22 cellular contexts compared by ENCODE assay signal in the genomic region with DNA sequence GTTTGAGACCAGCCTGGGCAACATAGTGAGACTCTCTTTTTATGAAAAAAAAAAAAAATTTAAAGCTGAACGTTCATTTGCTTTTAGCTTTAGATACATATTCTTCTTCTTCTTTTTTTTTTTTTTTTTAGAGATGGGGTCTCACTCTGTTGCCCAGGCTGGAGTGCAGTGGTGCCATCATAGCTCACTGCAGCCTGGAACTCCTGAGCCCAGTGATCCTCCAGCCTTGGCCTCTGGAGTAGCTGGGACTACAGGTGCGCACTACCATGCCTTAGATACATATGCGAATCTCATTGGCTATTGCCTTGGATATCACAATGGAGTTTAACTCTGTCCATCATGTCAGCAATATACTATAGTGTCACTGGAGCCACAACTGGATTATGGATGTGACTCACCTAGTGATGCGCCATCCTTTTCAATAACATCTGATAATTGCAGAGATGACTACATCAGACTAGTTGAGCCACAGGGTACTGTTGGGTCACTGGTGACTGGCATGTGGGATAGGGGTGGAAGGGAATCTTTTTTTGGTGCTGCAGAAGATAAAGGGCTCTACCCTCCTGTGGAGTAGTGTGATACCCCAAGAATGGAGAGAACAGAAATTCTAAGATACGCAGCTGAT. TPM values are rescaled to one million over a fixed set of nuclear protein-coding genes. Genes with fewer than 3 reads are reported as not detected.
A peak's percentile ranks its signal among the peaks of the same experiment; 100 is the strongest.
DNase-seq lines count a peak whose midpoint lies in the region; ATAC-seq, FAIRE-seq and TF ChIP-seq lines count a peak whose summit lies in the region.
"Had no signal": no experiment of that assay in that cellular context is flagged by ENCODE, and none has a peak within 500 bp of the region (broad histone marks: within the 10 kb centered on the region; RNA-seq: fewer than 3 reads in every experiment).

No MANE protein-coding gene starts in this region.

- no peaks in the 10 kb centered on the region for H3K27me3 Mint-ChIP-seq in activated T-cell treated with anti-CD3 and anti-CD28 coated beads, Interleukin-2, amount 50 U/mL, for 72 hours (ENCODE audit: low read depth)
- no peaks in the 10 kb centered on the region for H3K27me3 Mint-ChIP-seq in IgD-negative memory B cell
- H3K27me3 Mint-ChIP-seq: central memory CD8-positive, alpha-beta T cell had no signal

- H3K27ac Mint-ChIP-seq in activated T-cell treated with anti-CD3 and anti-CD28 coated beads, Interleukin-2, amount 50 U/mL, for 72 hours: no peak overlapping the region
- H3K27ac Mint-ChIP-seq in IgD-negative memory B cell: peak overlapping the region in 2 of 3 donors; percentile 15 to 78
- H3K27ac Mint-ChIP-seq: activated naive CD4-positive, alpha-beta T cell treated with anti-CD3 and anti-CD28 coated beads, Interleukin-2, amount 50 U/mL, for 72 hours had no signal

- peaks cover 5% of the 10 kb centered on the region for H4K20me1 ChIP-seq in osteoblast (ENCODE audit: insufficient read depth, low read length)

- no peak overlapping the region for H3K27ac ChIP-seq in osteoblast (ENCODE audit: low read depth, low read length)
- H3K27ac ChIP-seq: BLaER1, suprapubic skin had no signal

- no peak overlapping the region for H3K4me3 ChIP-seq in bronchial epithelial cell (ENCODE audit: low read depth, low read length)
- no peak overlapping the region for H3K4me3 ChIP-seq in osteoblast (ENCODE audit: insufficient read depth, low read length)
- H3K4me3 ChIP-seq: BLaER1, suprapubic skin had no signal

- peaks cover 23% of the 10 kb centered on the region for H3K79me2 ChIP-seq in osteoblast (ENCODE audit: insufficient read depth, low read length)

- peak overlapping the region in 1 of 2 donors; percentile 31 for H3K4me3 Mint-ChIP-seq in activated T-cell treated with anti-CD3 and anti-CD28 coated beads, Interleukin-2, amount 50 U/mL, for 72 hours
- peak overlapping the region in 2 of 4 donors; percentile 11 to 23 for H3K4me3 Mint-ChIP-seq in IgD-negative memory B cell
- H3K4me3 Mint-ChIP-seq: central memory CD8-positive, alpha-beta T cell had no signal

- no peak for FAIRE-seq in bronchial epithelial cell (lab: Jason Lieb, UNC)
- FAIRE-seq: astrocyte, RCC 7860, small intestine had no signal

- no peaks in the 10 kb centered on the region for H3K9me3 Mint-ChIP-seq in activated T-cell treated with anti-CD3 and anti-CD28 coated beads, Interleukin-2, amount 50 U/mL, for 72 hours
- H3K9me3 Mint-ChIP-seq in IgD-negative memory B cell: peaks cover 0 to 1% (median 0%) of the 10 kb centered on the region in 3 donors
- H3K9me3 Mint-ChIP-seq: activated naive CD4-positive, alpha-beta T cell treated with anti-CD3 and anti-CD28 coated beads, Interleukin-2, amount 50 U/mL, for 72 hours; central memory CD8-positive, alpha-beta T cell had no signal

- H3K36me3 ChIP-seq in bronchial epithelial cell (ENCODE audit: control insufficient read depth, insufficient read depth, low read length) (no peaks in the 10 kb centered on the region), osteoblast (ENCODE audit: insufficient read depth, low read length) (no peaks in the 10 kb centered on the region)
- H3K36me3 ChIP-seq: BLaER1, suprapubic skin had no signal

- ATAC-seq in activated T-cell treated with anti-CD3 and anti-CD28 coated beads, Interleukin-2, amount 50 U/mL, for 72 hours (replicated peaks in 1 of 2): no peak
- ATAC-seq: activated naive CD4-positive, alpha-beta T cell treated with anti-CD3 and anti-CD28 coated beads, Interleukin-2, amount 50 U/mL, for 72 hours had no signal

- no peaks in the 10 kb centered on the region for H3K9me3 ChIP-seq in osteoblast (ENCODE audit: low read depth, low read length)
- H3K9me3 ChIP-seq: BLaER1, suprapubic skin had no signal

- no peak overlapping the region for H3K4me2 ChIP-seq in osteoblast (ENCODE audit: insufficient read depth, low read length)
- H3K4me2 ChIP-seq: BLaER1 had no signal

- TF ChIP-seq CTCF in bronchial epithelial cell (IDR thresholded peaks at IDR 0.05; ENCODE audit: insufficient read depth, low read length, severe bottlenecking) (no peak), osteoblast (IDR thresholded peaks at IDR 0.05; ENCODE audit: extremely low read depth, low read depth, low read length) (no peak)

- no peak overlapping the region for H2AFZ ChIP-seq in osteoblast (ENCODE audit: low read length)

- peaks cover 42% of the 10 kb centered on the region for H3K4me1 Mint-ChIP-seq in activated T-cell treated with anti-CD3 and anti-CD28 coated beads, Interleukin-2, amount 50 U/mL, for 72 hours (ENCODE audit: low read depth)
- peaks cover 16 to 27% (median 25%) of the 10 kb centered on the region in 3 donors for H3K4me1 Mint-ChIP-seq in IgD-negative memory B cell

- DNase-seq in activated T-cell treated with anti-CD3 and anti-CD28 coated beads, Interleukin-2, amount 50 U/mL, for 72 hours: peak; percentile 4 to 13
- DNase-seq in activated T-cell treated with anti-CD3 and anti-CD28 coated beads, Interleukin-2, amount 50 U/mL, for 48 hours: no peak
- peak; percentile 23 for DNase-seq in bronchial epithelial cell (ENCODE audit: low read depth)
- DNase-seq in osteoblast (ENCODE audit: insufficient read length, low spot score, missing footprints): peak; percentile 70
- DNase-seq in SHP77 treated with DMSO at 0.1 percent for 48 hours (lab: John Stamatoyannopoulos, UW): no peak
- DNase-seq in NOMO-1 (lab: John Stamatoyannopoulos, UW; ENCODE audit: unreplicated experiment in 2 of 2): no peak
- no peak for DNase-seq in T1000 (lab: John Stamatoyannopoulos, UW)
- DNase-seq: activated CD4-positive, alpha-beta T cell treated with anti-CD3 and anti-CD28 coated beads for 1 hour; Calu3; head of caudate nucleus; KBM-7; NCI-H187 treated with DMSO at 0.1 percent for 48 hours; NCI-H526; occipital lobe; small intestine had no signal

- H3K27me3 ChIP-seq in bronchial epithelial cell (ENCODE audit: control insufficient read depth, insufficient read depth, low read length) (no peaks in the 10 kb centered on the region), osteoblast (ENCODE audit: insufficient read depth, low read length) (no peaks in the 10 kb centered on the region)
- H3K27me3 ChIP-seq: BLaER1, suprapubic skin had no signal

- H3K36me3 Mint-ChIP-seq in activated T-cell treated with anti-CD3 and anti-CD28 coated beads, Interleukin-2, amount 50 U/mL, for 72 hours (ENCODE audit: insufficient read depth in 2 of 2): peaks cover 0 to 1% of the 10 kb centered on the region in 2 donors
- H3K36me3 Mint-ChIP-seq in IgD-negative memory B cell: no peaks in the 10 kb centered on the region

- H3K4me1 ChIP-seq in osteoblast (ENCODE audit: insufficient read depth, low read length): peaks cover 16% of the 10 kb centered on the region

RNA-seq across cellular contexts. Expression of a gene that starts 2.7 kb away (rescaled TPM):
- 10 to 100 TPM; 37.0 to 43.5 TPM for total RNA-seq in activated T-cell treated with anti-CD3 and anti-CD28 coated beads, Interleukin-2, amount 50 U/mL, for 72 hours
- 2.9 TPM for polyA plus RNA-seq in IgD-negative memory B cell
- 41.6 and 61.2 TPM in 2 replicates for total RNA-seq in bronchial epithelial cell
- 32.2 and 33.0 TPM in 2 replicates for total RNA-seq in osteoblast

RNA-seq across cellular contexts. Expression of a gene that starts 59.2 kb away (rescaled TPM):
- under 1 TPM; 0.22 to 0.51 TPM for total RNA-seq in activated T-cell treated with anti-CD3 and anti-CD28 coated beads, Interleukin-2, amount 50 U/mL, for 72 hours
- polyA plus RNA-seq in IgD-negative memory B cell: 0.33 TPM
- 0.77 and 0.79 TPM in 2 replicates for total RNA-seq in bronchial epithelial cell
- total RNA-seq in osteoblast: 59.0 and 71.0 TPM in 2 replicates

Comparison
In these comparisons a context has a peak if more than half of its experiments do, and no peak if none do; other contexts are left out.
1. DNase-seq: peak in activated T-cell treated with anti-CD3 and anti-CD28 coated beads, Interleukin-2, amount 50 U/mL, for 72 hours (2 of 2), bronchial epithelial cell (single experiment) and osteoblast (single experiment); none in activated T-cell treated with anti-CD3 and anti-CD28 coated beads, Interleukin-2, amount 50 U/mL, for 48 hours (0 of 2), SHP77 treated with DMSO at 0.1 percent for 48 hours (single experiment), NOMO-1 (0 of 2) and T1000 (single experiment).
2. RNA of a gene that starts 59.2 kb away (total RNA-seq): 59.0 to 71.0 TPM in osteoblast; 0.77 to 0.79 TPM in bronchial epithelial cell and 0.22 to 0.51 TPM in activated T-cell treated with anti-CD3 and anti-CD28 coated beads, Interleukin-2, amount 50 U/mL, for 72 hours; every median in the first group is over 10 times any median in the second.